1 cellular context compared by ENCODE assay signal in the genomic region with DNA sequence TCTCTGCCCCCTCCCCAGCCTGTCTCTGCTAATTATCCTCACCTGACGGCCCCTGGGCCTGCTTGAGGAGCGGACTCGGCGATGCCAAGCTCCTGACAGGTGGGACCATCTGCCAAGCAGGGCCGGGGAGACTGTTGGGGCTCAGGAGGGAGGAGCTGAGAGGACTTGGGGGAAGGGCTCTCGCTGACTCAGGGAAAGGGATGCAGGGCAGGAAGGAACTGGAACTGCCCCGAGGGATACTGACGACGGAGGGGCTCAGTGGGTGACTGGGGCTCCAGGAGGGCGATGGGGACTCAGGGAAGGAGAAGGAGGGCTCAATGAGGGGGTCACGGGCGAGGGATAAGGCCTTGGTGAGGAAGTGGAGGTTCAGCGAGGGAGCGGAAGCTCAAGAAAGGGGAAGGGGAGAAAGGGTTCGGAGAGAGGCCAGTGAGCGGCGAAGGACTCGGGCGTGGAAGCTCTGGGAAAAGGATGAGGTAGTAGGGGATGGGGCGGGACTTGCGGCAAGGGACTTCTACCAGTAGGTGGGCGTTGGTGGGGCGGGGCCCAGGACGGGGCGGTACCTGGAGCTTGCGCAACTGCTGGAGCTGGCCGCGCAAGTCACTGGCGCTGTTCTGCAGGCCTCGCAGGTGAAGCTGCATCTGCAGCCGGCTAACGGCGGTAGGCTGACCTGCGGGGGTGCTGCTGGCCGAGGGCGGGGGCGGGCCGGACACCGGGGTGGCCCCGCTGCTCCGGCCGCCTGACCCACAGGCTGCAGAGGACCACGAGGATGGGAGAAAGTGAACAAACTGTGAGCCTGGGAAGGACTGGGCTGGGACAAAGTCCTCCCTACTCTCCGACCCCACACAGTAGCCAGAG.
A peak's percentile ranks its signal among the peaks of the same experiment; 100 is the strongest.
TF ChIP-seq lines count a peak whose summit lies in the region.

No MANE protein-coding gene starts in this region.

TF ChIP-seq in HEK293, 187 proteins besides CTCF, POLR2A, EP300 and RAD21 (continued from another document):
- TF ChIP-seq, protein P1, sequence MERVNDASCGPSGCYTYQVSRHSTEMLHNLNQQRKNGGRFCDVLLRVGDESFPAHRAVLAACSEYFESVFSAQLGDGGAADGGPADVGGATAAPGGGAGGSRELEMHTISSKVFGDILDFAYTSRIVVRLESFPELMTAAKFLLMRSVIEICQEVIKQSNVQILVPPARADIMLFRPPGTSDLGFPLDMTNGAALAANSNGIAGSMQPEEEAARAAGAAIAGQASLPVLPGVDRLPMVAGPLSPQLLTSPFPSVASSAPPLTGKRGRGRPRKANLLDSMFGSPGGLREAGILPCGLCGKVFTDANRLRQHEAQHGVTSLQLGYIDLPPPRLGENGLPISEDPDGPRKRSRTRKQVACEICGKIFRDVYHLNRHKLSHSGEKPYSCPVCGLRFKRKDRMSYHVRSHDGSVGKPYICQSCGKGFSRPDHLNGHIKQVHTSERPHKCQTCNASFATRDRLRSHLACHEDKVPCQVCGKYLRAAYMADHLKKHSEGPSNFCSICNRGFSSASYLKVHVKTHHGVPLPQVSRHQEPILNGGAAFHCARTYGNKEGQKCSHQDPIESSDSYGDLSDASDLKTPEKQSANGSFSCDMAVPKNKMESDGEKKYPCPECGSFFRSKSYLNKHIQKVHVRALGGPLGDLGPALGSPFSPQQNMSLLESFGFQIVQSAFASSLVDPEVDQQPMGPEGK (tag by site-specific recombination; IDR thresholded peaks at IDR 0.05), result peak; percentile 94
- no peak for TF ChIP-seq ZNF280C (tag by site-specific recombination; IDR thresholded peaks at IDR 0.05)
- no peak for TF ChIP-seq MEIS1 (CRISPR knock-in tag; IDR thresholded peaks at IDR 0.05; ENCODE audit: borderline replicate concordance)
- peak; percentile 97 for TF ChIP-seq ZBTB17 (tag by site-specific recombination; IDR thresholded peaks at IDR 0.05)
- TF ChIP-seq ZNF398 (tag by site-specific recombination; IDR thresholded peaks at IDR 0.05), result peak; percentile 64; the same call in 1 of the 2 replicates
- TF ChIP-seq ZNF600 (tag by site-specific recombination; IDR thresholded peaks at IDR 0.05), result peak; percentile 91
- TF ChIP-seq ZNF639 (tag by site-specific recombination; IDR thresholded peaks at IDR 0.05), result peak; percentile 41; the same call in 1 of the 2 replicates
- peak; percentile 79 for TF ChIP-seq EGR2 (tag by site-specific recombination; IDR thresholded peaks at IDR 0.05; ENCODE audit: low read depth)
- TF ChIP-seq ZNF692 (tag by site-specific recombination; IDR thresholded peaks at IDR 0.05), result 0 out of 2 replicates have a peak, but pooled peaks have one; percentile 46
- TF ChIP-seq ZBTB7A (tag by site-specific recombination; IDR thresholded peaks at IDR 0.05; ENCODE audit: low read depth), result peak; percentile 91
- TF ChIP-seq KLF7 (tag by site-specific recombination; IDR thresholded peaks at IDR 0.05; ENCODE audit: borderline replicate concordance), result peak; percentile 94
- TF ChIP-seq ZNF266 (tag by site-specific recombination; IDR thresholded peaks at IDR 0.05; ENCODE audit: low read depth), result no peak
